ENCODE assay signal across 8 cellular contexts in the genomic region with DNA sequence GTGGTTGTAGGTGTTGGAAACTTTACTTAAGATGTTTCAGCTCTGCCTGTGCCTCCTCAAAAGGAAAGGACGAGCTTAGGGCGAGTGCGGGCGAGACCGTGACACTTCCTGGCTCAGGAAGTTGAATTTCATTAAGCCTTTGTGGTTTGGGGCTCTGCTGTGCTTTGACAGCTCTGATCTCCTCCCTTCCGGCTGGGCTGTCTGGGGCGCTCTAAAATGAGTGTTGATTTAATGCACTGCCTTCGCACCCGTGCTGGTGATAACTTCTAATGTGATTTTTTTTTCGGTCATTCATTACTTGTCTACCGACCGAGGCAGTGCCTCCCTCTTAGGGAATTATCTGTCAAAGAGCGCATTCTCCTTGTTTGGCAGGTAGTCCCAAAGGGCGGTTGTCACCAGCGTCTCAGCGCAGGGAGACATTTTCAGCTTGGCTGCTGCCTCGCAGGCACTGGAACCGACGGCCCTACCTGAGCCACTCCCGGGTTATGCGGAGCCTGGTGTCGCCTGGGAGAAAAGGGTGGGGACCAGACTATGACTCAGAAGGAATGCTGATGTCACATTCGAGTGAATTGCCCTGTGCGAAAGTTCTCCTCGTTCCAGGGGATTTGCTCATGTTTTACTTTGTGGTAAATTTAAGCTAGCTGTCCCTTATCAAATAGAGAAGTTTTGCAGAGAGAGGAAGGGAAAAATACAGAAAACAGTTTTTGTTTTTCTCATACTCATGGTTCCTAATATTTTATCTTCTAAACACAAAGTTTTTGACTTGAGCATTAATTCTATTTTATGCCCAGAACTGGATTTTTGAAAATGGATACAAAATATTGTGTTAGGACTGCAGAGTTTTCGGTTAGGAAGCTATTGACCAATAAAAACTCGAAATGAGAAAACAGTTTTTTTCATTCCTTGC. TPM values are rescaled to one million over a fixed set of nuclear protein-coding genes. Genes with fewer than 3 reads are reported as not detected.
DNase-seq lines count a peak whose midpoint lies in the region; ATAC-seq and TF ChIP-seq lines count a peak whose summit lies in the region.

No MANE protein-coding gene starts in this region.

- H3K4me3 ChIP-seq in HUES48 (ENCODE audit: low read depth, low read length) (peak overlapping the region; percentile 93), cardiac muscle cell (peak overlapping the region; percentile 55), prostate gland (peak overlapping the region; percentile 66 to 75), vagina (peak overlapping the region; percentile 66 to 85)

- 2% methylated on average over 27 of the region's 27 CpGs for WGBS in prostate gland

- TF ChIP-seq CTCF in cardiac muscle cell (IDR thresholded peaks at IDR 0.05; ENCODE audit: low read depth, low read length): no peak
- TF ChIP-seq CTCF in prostate gland (IDR thresholded peaks at IDR 0.05): no peak
- no peak for TF ChIP-seq CTCF in vagina (IDR thresholded peaks at IDR 0.05)

- H3K4me1 ChIP-seq in HUES48 (ENCODE audit: control insufficient read depth, insufficient read depth, low read length): peaks cover 12% of the 10 kb centered on the region; the same call in 1 of the 2 replicates
- no peaks in the 10 kb centered on the region for H3K4me1 ChIP-seq in cardiac muscle cell (ENCODE audit: low read depth)
- no peaks in the 10 kb centered on the region for H3K4me1 ChIP-seq in prostate gland (replicated peaks)
- peaks cover 46% of the 10 kb centered on the region for H3K4me1 ChIP-seq in vagina

- H3K27me3 ChIP-seq in HUES48 (ENCODE audit: control insufficient read depth, insufficient read depth, low read length) (peaks cover 17% of the 10 kb centered on the region), cardiac muscle cell (peaks cover 12% of the 10 kb centered on the region), prostate gland (replicated peaks; ENCODE audit: insufficient read depth) (no peaks in the 10 kb centered on the region), vagina (no peaks in the 10 kb centered on the region)

- TF ChIP-seq POLR2A in prostate gland (IDR thresholded peaks at IDR 0.05) (peak; percentile 96), vagina (IDR thresholded peaks at IDR 0.05) (peak in 1 of 2 donors; percentile 79)

- peak; percentile 21 for DNase-seq in DMS153 treated with DMSO at 0.1 percent for 48 hours (lab: John Stamatoyannopoulos, UW; ENCODE audit: unreplicated experiment)
- DNase-seq in SIG-M5 treated with dmso at 0.1 percent for 504 hours (lab: John Stamatoyannopoulos, UW; ENCODE audit: unreplicated experiment): peak; percentile 84
- DNase-seq in activated naive CD4-positive, alpha-beta T cell (lab: John Stamatoyannopoulos, UW): peak; percentile 35 to 66 (median 48)
- peak; percentile 55 to 84 for DNase-seq in cardiac muscle cell (ENCODE audit: low read depth in 1 of 2, low spot score in 1 of 2)
- peak; percentile 86 for DNase-seq in prostate gland (ENCODE audit: low spot score)
- DNase-seq in vagina (ENCODE audit: extremely low spot score in 2 of 2): peak in 1 of 2 donors; percentile 92

- H3K9ac ChIP-seq in HUES48 (ENCODE audit: low read depth, low read length): peak overlapping the region; percentile 76

- peak; percentile 76 for ATAC-seq in GM21423 (IDR thresholded peaks at IDR 0.05; ENCODE audit: unreplicated experiment)

- H3K36me3 ChIP-seq in HUES48 (ENCODE audit: control insufficient read depth, insufficient read depth, low read length) (no peaks in the 10 kb centered on the region), cardiac muscle cell (no peaks in the 10 kb centered on the region), prostate gland (no peaks in the 10 kb centered on the region), vagina (no peaks in the 10 kb centered on the region)

- H3K27ac ChIP-seq in HUES48 (ENCODE audit: low read depth, low read length) (peak overlapping the region; percentile 84), cardiac muscle cell (peak overlapping the region; percentile 3), prostate gland (peak overlapping the region; percentile 88 to 91), vagina (peak overlapping the region; percentile 97)

- H3K9me3 ChIP-seq in HUES48 (ENCODE audit: control insufficient read depth, insufficient read depth, low read length): no peaks in the 10 kb centered on the region
- no peaks in the 10 kb centered on the region for H3K9me3 ChIP-seq in cardiac muscle cell (ENCODE audit: low read depth)
- no peaks in the 10 kb centered on the region for H3K9me3 ChIP-seq in prostate gland
- H3K9me3 ChIP-seq in vagina: no peaks in the 10 kb centered on the region

- intact Hi-C loops in prostate gland (cut with DNase I) (no loop called here), vagina (cut with DNase I) (no loop called here)

RNA-seq across cellular contexts. Expression of a gene that starts 0.9 kb away (rescaled TPM):
- total RNA-seq in cardiac muscle cell (13.4 and 31.3 TPM in 2 replicates), prostate gland (10 to 100 TPM; 46.6 to 96.6 TPM), vagina (87.7 TPM)
- polyA plus RNA-seq in cardiac muscle cell: 17.0 and 29.1 TPM in 2 replicates

Comparison
In these comparisons a context has a peak if more than half of its experiments do, and no peak if none do; other contexts are left out.
1. H3K27ac ChIP-seq: peak in every context shown above with its lines; median percentile 97 in vagina; 90 in prostate gland; 84 in HUES48; 3 in cardiac muscle cell.